Comparison of ENCODE assay signal across 4 cellular contexts in the genomic region with DNA sequence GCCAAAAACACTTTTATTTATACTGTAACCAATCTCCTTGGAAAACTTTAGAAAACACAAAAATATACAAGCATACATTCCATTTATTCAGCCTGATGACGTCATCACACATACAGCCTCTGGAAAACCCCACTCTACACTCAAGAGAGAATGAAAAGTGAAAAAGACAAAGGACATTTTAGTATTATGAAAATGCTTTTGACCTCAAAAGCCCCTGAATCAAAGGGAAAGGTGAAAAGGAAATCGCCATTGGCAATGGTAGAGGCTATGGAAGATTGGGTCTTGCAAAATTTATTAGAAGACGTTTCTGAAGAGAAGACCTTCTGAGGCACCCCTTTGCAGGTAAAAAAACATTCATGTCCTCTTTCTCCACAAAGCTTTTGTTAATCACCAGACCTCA.
A peak's percentile ranks its signal among the peaks of the same experiment; 100 is the strongest.
TF ChIP-seq lines count a peak whose summit lies in the region.

No MANE protein-coding gene starts in this region.

TF ChIP-seq in SK-N-SH, 30 proteins besides CTCF, POLR2A, EP300 and RAD21:
- no peak for TF ChIP-seq NFIC (IDR thresholded peaks at IDR 0.05; ENCODE audit: borderline replicate concordance)
- no peak for TF ChIP-seq FOXJ3 (CRISPR knock-in tag; IDR thresholded peaks at IDR 0.05)
- TF ChIP-seq, protein P1, sequence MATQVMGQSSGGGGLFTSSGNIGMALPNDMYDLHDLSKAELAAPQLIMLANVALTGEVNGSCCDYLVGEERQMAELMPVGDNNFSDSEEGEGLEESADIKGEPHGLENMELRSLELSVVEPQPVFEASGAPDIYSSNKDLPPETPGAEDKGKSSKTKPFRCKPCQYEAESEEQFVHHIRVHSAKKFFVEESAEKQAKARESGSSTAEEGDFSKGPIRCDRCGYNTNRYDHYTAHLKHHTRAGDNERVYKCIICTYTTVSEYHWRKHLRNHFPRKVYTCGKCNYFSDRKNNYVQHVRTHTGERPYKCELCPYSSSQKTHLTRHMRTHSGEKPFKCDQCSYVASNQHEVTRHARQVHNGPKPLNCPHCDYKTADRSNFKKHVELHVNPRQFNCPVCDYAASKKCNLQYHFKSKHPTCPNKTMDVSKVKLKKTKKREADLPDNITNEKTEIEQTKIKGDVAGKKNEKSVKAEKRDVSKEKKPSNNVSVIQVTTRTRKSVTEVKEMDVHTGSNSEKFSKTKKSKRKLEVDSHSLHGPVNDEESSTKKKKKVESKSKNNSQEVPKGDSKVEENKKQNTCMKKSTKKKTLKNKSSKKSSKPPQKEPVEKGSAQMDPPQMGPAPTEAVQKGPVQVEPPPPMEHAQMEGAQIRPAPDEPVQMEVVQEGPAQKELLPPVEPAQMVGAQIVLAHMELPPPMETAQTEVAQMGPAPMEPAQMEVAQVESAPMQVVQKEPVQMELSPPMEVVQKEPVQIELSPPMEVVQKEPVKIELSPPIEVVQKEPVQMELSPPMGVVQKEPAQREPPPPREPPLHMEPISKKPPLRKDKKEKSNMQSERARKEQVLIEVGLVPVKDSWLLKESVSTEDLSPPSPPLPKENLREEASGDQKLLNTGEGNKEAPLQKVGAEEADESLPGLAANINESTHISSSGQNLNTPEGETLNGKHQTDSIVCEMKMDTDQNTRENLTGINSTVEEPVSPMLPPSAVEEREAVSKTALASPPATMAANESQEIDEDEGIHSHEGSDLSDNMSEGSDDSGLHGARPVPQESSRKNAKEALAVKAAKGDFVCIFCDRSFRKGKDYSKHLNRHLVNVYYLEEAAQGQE (IDR thresholded peaks at IDR 0.05; ENCODE audit: low read depth, low read length), result no peak
- TF ChIP-seq TCF12 (IDR thresholded peaks at IDR 0.05), result no peak
- TF ChIP-seq, protein P2, sequence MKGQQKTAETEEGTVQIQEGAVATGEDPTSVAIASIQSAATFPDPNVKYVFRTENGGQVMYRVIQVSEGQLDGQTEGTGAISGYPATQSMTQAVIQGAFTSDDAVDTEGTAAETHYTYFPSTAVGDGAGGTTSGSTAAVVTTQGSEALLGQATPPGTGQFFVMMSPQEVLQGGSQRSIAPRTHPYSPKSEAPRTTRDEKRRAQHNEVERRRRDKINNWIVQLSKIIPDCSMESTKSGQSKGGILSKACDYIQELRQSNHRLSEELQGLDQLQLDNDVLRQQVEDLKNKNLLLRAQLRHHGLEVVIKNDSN (IDR thresholded peaks at IDR 0.05; ENCODE audit: borderline replicate concordance, low read depth), result no peak
- peak; percentile 22; the same call in 1 of the 2 replicates for TF ChIP-seq FOSL2 (IDR thresholded peaks at IDR 0.05; ENCODE audit: borderline replicate concordance, low read depth)
- no peak for TF ChIP-seq POLR2AphosphoS5 (IDR thresholded peaks at IDR 0.05; ENCODE audit: low read depth, low read length)

TF ChIP-seq in SK-N-SH treated with all-trans-retinoic acid at 6 μM for 48 hours, 23 proteins besides CTCF, POLR2A, EP300 and RAD21 (continues in another document):
- TF ChIP-seq ZC3H10 (CRISPR knock-in tag; IDR thresholded peaks at IDR 0.05), result no peak
- TF ChIP-seq, protein P3, sequence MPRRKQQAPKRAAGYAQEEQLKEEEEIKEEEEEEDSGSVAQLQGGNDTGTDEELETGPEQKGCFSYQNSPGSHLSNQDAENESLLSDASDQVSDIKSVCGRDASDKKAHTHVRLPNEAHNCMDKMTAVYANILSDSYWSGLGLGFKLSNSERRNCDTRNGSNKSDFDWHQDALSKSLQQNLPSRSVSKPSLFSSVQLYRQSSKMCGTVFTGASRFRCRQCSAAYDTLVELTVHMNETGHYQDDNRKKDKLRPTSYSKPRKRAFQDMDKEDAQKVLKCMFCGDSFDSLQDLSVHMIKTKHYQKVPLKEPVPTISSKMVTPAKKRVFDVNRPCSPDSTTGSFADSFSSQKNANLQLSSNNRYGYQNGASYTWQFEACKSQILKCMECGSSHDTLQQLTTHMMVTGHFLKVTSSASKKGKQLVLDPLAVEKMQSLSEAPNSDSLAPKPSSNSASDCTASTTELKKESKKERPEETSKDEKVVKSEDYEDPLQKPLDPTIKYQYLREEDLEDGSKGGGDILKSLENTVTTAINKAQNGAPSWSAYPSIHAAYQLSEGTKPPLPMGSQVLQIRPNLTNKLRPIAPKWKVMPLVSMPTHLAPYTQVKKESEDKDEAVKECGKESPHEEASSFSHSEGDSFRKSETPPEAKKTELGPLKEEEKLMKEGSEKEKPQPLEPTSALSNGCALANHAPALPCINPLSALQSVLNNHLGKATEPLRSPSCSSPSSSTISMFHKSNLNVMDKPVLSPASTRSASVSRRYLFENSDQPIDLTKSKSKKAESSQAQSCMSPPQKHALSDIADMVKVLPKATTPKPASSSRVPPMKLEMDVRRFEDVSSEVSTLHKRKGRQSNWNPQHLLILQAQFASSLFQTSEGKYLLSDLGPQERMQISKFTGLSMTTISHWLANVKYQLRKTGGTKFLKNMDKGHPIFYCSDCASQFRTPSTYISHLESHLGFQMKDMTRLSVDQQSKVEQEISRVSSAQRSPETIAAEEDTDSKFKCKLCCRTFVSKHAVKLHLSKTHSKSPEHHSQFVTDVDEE (CRISPR knock-in tag; IDR thresholded peaks at IDR 0.05), result no peak
- TF ChIP-seq TOX (CRISPR knock-in tag; IDR thresholded peaks at IDR 0.05; ENCODE audit: borderline replicate concordance), result no peak
- no peak for TF ChIP-seq RARB (CRISPR knock-in tag; IDR thresholded peaks at IDR 0.05)
- no peak for TF ChIP-seq ESRRG (CRISPR knock-in tag; IDR thresholded peaks at IDR 0.05)
- no peak for TF ChIP-seq BACH2 (CRISPR knock-in tag; IDR thresholded peaks at IDR 0.05; ENCODE audit: borderline replicate concordance)
- TF ChIP-seq, protein P4, sequence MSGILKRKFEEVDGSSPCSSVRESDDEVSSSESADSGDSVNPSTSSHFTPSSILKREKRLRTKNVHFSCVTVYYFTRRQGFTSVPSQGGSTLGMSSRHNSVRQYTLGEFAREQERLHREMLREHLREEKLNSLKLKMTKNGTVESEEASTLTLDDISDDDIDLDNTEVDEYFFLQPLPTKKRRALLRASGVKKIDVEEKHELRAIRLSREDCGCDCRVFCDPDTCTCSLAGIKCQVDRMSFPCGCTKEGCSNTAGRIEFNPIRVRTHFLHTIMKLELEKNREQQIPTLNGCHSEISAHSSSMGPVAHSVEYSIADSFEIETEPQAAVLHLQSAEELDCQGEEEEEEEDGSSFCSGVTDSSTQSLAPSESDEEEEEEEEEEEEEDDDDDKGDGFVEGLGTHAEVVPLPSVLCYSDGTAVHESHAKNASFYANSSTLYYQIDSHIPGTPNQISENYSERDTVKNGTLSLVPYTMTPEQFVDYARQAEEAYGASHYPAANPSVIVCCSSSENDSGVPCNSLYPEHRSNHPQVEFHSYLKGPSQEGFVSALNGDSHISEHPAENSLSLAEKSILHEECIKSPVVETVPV (CRISPR knock-in tag; IDR thresholded peaks at IDR 0.05), result no peak
- TF ChIP-seq ZFP3 (CRISPR knock-in tag; IDR thresholded peaks at IDR 0.05), result no peak
- TF ChIP-seq ZNF8 (CRISPR knock-in tag; IDR thresholded peaks at IDR 0.05), result no peak
- no peak for TF ChIP-seq ZNF70 (CRISPR knock-in tag; IDR thresholded peaks at IDR 0.05)
- no peak for TF ChIP-seq OSR1 (CRISPR knock-in tag; IDR thresholded peaks at IDR 0.05)
- TF ChIP-seq TCF4 (CRISPR knock-in tag; IDR thresholded peaks at IDR 0.05; ENCODE audit: borderline replicate concordance), result no peak
- no peak for TF ChIP-seq ISL1 (CRISPR knock-in tag; IDR thresholded peaks at IDR 0.05)

TF ChIP-seq in IMR-90, 13 proteins besides CTCF, POLR2A, EP300 and RAD21:
- TF ChIP-seq RFX5 (IDR thresholded peaks at IDR 0.05; ENCODE audit: low read depth, low read length) (no peak), MXI1 (IDR thresholded peaks at IDR 0.05; ENCODE audit: borderline replicate concordance, low read depth, low read length) (no peak), CEBPB (IDR thresholded peaks at IDR 0.05; ENCODE audit: low read depth, low read length) (0 out of 2 replicates have a peak, but pooled peaks have one; percentile 35)

TF ChIP-seq in K562, 482 proteins besides CTCF, POLR2A, EP300 and RAD21:
- TF ChIP-seq, protein P5, sequence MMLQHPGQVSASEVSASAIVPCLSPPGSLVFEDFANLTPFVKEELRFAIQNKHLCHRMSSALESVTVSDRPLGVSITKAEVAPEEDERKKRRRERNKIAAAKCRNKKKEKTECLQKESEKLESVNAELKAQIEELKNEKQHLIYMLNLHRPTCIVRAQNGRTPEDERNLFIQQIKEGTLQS (IDR thresholded peaks at IDR 0.05), result peak; percentile 99
- TF ChIP-seq, protein P5 (CRISPR knock-in tag; conservative IDR thresholded peaks at IDR 0.05), result peak; percentile 45; the same call in 1 of the 2 replicates
- TF ChIP-seq JUNB (CRISPR knock-in tag; conservative IDR thresholded peaks at IDR 0.05) (peak; percentile 81), ZKSCAN8 (CRISPR knock-in tag; IDR thresholded peaks at IDR 0.05) (no peak), JUND (IDR thresholded peaks at IDR 0.05; ENCODE audit: borderline replicate concordance, low read depth, low read length) (peak; percentile 88), JUND (tag; IDR thresholded peaks at IDR 0.05; ENCODE audit: borderline replicate concordance, low read depth, low read length) (peak; percentile 94; the same call in 2 of the 3 replicates), ZNF224 (CRISPR knock-in tag; IDR thresholded peaks at IDR 0.05) (no peak), KHSRP (IDR thresholded peaks at IDR 0.05) (peak; percentile 65; the same call in 1 of the 2 replicates), BDP1 (IDR thresholded peaks at IDR 0.05; ENCODE audit: insufficient read depth, insufficient read length) (no peak), ATF1 (CRISPR knock-in tag; IDR thresholded peaks at IDR 0.05) (peak; percentile 38; the same call in 1 of the 2 replicates), ATF1 (tag; IDR thresholded peaks at IDR 0.05) (peak; percentile 93), CBFA2T3 (IDR thresholded peaks at IDR 0.05) (no peak), ATF7 (IDR thresholded peaks at IDR 0.05) (peak; percentile 96), JUN (IDR thresholded peaks at IDR 0.05; ENCODE audit: borderline replicate concordance, low read depth, low read length) (peak; percentile 83), JUN (CRISPR knock-in tag; IDR thresholded peaks at IDR 0.05; ENCODE audit: borderline replicate concordance) (no peak), DPF2 (IDR thresholded peaks at IDR 0.05) (no peak), CREM (IDR thresholded peaks at IDR 0.05; ENCODE audit: low read depth) (peak; percentile 79)
- TF ChIP-seq, protein P6, sequence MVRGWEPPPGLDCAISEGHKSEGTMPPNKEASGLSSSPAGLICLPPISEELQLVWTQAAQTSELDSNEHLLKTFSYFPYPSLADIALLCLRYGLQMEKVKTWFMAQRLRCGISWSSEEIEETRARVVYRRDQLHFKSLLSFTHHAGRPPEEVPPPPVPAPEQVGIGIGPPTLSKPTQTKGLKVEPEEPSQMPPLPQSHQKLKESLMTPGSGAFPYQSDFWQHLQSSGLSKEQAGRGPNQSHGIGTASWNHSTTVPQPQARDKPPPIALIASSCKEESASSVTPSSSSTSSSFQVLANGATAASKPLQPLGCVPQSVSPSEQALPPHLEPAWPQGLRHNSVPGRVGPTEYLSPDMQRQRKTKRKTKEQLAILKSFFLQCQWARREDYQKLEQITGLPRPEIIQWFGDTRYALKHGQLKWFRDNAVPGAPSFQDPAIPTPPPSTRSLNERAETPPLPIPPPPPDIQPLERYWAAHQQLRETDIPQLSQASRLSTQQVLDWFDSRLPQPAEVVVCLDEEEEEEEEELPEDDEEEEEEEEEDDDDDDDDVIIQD (CRISPR knock-in tag; IDR thresholded peaks at IDR 0.05), result no peak
